In the genomic region with DNA sequence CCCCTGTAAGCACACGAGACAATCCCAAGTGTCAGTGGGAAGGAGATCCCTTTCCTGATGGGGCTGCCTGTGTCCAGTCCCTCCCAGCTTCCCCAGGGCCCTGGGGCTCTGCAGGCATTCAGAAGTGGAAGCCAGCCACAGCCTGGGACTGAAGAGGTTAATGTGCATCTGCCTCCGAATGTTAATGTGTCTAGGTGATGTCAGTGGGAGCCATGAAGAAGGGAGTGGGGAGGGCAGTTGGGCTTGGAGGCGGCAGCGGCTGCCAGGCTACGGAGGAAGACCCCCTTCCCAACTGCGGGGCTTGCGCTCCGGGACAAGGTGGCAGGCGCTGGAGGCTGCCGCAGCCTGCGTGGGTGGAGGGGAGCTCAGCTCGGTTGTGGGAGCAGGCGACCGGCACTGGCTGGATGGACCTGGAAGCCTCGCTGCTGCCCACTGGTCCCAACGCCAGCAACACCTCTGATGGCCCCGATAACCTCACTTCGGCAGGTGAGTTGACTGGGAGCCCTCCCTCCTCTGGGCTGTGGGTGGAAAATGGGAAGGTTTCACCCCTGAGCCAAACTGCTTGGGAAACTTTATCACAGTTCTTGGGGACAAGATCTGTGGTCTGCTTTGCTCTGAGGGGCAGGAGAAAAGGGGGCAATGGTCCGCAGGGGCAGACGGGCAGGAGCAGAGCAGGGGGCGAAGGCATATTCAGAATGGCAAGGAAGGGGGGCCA, we compare ENCODE assay signal across 13 cellular contexts. TPM values are rescaled to one million over a fixed set of nuclear protein-coding genes. Genes with fewer than 3 reads are reported as not detected.
DNase-seq lines count a peak whose midpoint lies in the region; ATAC-seq and TF ChIP-seq lines count a peak whose summit lies in the region.
"Had no signal": no experiment of that assay in that cellular context is flagged by ENCODE, and none has a peak within 500 bp of the region (broad histone marks: within the 10 kb centered on the region; RNA-seq: fewer than 3 reads in every experiment).

A gene with protein sequence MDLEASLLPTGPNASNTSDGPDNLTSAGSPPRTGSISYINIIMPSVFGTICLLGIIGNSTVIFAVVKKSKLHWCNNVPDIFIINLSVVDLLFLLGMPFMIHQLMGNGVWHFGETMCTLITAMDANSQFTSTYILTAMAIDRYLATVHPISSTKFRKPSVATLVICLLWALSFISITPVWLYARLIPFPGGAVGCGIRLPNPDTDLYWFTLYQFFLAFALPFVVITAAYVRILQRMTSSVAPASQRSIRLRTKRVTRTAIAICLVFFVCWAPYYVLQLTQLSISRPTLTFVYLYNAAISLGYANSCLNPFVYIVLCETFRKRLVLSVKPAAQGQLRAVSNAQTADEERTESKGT (plus strand): TSS at position 236 of the 715 bp plus-strand sequence. CDS start 169 bp downstream, at position 405.

- peak within 1 kb of the TSS; percentile 72 for H3K9ac ChIP-seq in NT2/D1 (ENCODE audit: insufficient read length, low read depth)

- H3K27ac Mint-ChIP-seq in osteocyte (ENCODE audit: unreplicated experiment): no peak within 1 kb of the TSS

- H3K4me3 ChIP-seq in NT2/D1 (ENCODE audit: insufficient read length, low read depth) (peak within 1 kb of the TSS; percentile 67), fibroblast of pulmonary artery (replicated peaks; ENCODE audit: low read depth, low read length) (peak within 1 kb of the TSS; percentile 34)

- H3K4me1 ChIP-seq in NT2/D1 (ENCODE audit: insufficient read depth, insufficient read length): peaks cover 13% of the 10 kb centered on the region

- H3K9me3 ChIP-seq in NT2/D1 (ENCODE audit: insufficient read depth, low read length): no peaks in the 10 kb centered on the region

- DNase-seq in AG20443 (ENCODE audit: low spot score): peak; percentile 39
- no peak for DNase-seq in NT2/D1 (ENCODE audit: low read depth, low spot score)
- DNase-seq in fibroblast of pulmonary artery (ENCODE audit: low read depth): no peak
- DNase-seq in osteocyte (ENCODE audit: extremely low spot score, unreplicated experiment): no peak
- DNase-seq in mucosa of gallbladder (ENCODE audit: low spot score): no peak
- DNase-seq in midbrain (lab: John Stamatoyannopoulos, UW): no peak
- DNase-seq in occipital lobe (lab: John Stamatoyannopoulos, UW): no peak
- DNase-seq: activated T-cell treated with anti-CD3 and anti-CD28 coated beads, Interleukin-2, amount 50 U/mL, for 1 hour; DMS153; effector memory CD8-positive, alpha-beta T cell; NCI-H510A had no signal

- no peak for TF ChIP-seq CTCF in fibroblast of pulmonary artery (IDR thresholded peaks at IDR 0.05; ENCODE audit: low read length, missing control alignments)
- TF ChIP-seq CTCF in osteocyte (IDR thresholded peaks at IDR 0.05): no peak

- H3K4me3 Mint-ChIP-seq in osteocyte (ENCODE audit: unreplicated experiment): peak within 1 kb of the TSS; percentile 45
- H3K4me3 Mint-ChIP-seq: effector memory CD8-positive, alpha-beta T cell had no signal

- ATAC-seq in GM18868 (IDR thresholded peaks at IDR 0.05; ENCODE audit: unreplicated experiment): no peak
- ATAC-seq: effector memory CD8-positive, alpha-beta T cell had no signal

- H3K4me1 Mint-ChIP-seq in osteocyte (ENCODE audit: unreplicated experiment): peaks cover 30% of the 10 kb centered on the region

- H3K36me3 Mint-ChIP-seq in osteocyte (ENCODE audit: unreplicated experiment): no peaks in the 10 kb centered on the region

- peaks cover 11% of the 10 kb centered on the region for H3K36me3 ChIP-seq in NT2/D1 (ENCODE audit: insufficient read depth, insufficient read length, low read length)

- H3K27me3 ChIP-seq in NT2/D1 (ENCODE audit: insufficient read depth, insufficient read length): no peaks in the 10 kb centered on the region

- H3K9me3 Mint-ChIP-seq in osteocyte (ENCODE audit: unreplicated experiment): no peaks in the 10 kb centered on the region
- H3K9me3 Mint-ChIP-seq: effector memory CD8-positive, alpha-beta T cell had no signal

- H3K27me3 Mint-ChIP-seq in osteocyte (ENCODE audit: unreplicated experiment): no peaks in the 10 kb centered on the region

RNA-seq across cellular contexts. Expression of the gene that starts here (rescaled TPM):
- total RNA-seq in osteocyte: not detected in 2 replicates
- 0.23 TPM for total RNA-seq in mucosa of gallbladder
- 0.62 TPM for total RNA-seq in occipital lobe
- total RNA-seq: mononuclear cell had no signal
